1 cellular context compared by ENCODE assay signal in the genomic region with DNA sequence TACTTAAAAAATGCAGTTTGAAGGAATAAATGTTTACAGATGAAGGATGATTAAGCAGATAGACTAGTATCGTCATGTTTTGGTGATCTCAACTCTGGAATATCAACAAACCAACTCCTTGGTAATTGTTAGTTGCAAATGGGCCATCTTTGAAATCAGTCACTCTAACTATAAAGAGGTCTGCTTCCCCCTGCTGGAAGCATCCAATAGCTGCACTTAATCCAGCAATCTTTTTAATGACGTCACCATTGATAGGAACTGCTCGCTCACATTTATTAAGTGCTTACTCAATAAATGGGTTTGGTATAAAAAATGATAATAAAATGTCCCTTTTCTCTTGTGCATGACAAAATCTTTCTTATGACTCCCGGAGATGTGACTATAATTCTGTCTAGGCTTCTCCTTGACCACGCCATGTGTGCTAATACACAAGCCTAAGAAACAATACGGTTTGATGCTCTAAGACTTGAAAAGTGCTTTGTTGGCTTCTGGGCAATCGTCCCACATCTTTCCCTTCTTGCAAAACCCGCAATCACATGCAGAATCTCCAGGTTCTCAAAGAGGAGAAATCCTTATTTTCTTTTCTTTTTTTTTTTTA.
TF ChIP-seq lines count a peak whose summit lies in the region.

No MANE protein-coding gene starts in this region.

TF ChIP-seq in SK-N-SH treated with all-trans-retinoic acid at 6 μM for 48 hours, 23 proteins besides CTCF, POLR2A, EP300 and RAD21 (continued from another document):
- TF ChIP-seq, protein P1, sequence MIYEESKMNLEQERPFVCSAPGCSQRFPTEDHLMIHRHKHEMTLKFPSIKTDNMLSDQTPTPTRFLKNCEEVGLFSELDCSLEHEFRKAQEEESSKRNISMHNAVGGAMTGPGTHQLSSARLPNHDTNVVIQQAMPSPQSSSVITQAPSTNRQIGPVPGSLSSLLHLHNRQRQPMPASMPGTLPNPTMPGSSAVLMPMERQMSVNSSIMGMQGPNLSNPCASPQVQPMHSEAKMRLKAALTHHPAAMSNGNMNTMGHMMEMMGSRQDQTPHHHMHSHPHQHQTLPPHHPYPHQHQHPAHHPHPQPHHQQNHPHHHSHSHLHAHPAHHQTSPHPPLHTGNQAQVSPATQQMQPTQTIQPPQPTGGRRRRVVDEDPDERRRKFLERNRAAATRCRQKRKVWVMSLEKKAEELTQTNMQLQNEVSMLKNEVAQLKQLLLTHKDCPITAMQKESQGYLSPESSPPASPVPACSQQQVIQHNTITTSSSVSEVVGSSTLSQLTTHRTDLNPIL (CRISPR knock-in tag; IDR thresholded peaks at IDR 0.05; ENCODE audit: low read depth): peak; percentile 27; the same call in 1 of the 2 replicates
